In genomic region chr2:24793752-24794477, GRCh38 we compare ENCODE assay signal across 8 cellular contexts. TPM values are rescaled to one million over a fixed set of nuclear protein-coding genes. Genes with fewer than 3 reads are reported as not detected.
DNase-seq lines count a peak whose midpoint lies in the region; ATAC-seq and TF ChIP-seq lines count a peak whose summit lies in the region.

No MANE protein-coding gene starts in this region.

- intact Hi-C loops in psoas muscle (cut with DNase I) = no loop called here

- H3K27ac ChIP-seq in psoas muscle = no peak overlapping the region

- no peaks in the 10 kb centered on the region for H3K9me3 ChIP-seq in psoas muscle

- no peak for ATAC-seq in psoas muscle
- no peak for ATAC-seq in GM19351 (IDR thresholded peaks at IDR 0.05; ENCODE audit: unreplicated experiment)
- ATAC-seq in HG02678 (IDR thresholded peaks at IDR 0.05; ENCODE audit: unreplicated experiment) = no peak

- 4 to 5% (median 5%) methylated on average over 16 of the region's 16 CpGs for WGBS in psoas muscle, 3 donors

- peaks cover 0 to 14% of the 10 kb centered on the region in 2 donors for H3K36me3 ChIP-seq in psoas muscle (ENCODE audit: insufficient read depth in 1 of 2, low read depth in 1 of 2)

- H3K4me1 ChIP-seq in psoas muscle = peaks cover 7% of the 10 kb centered on the region

- in situ Hi-C loops in KBM-7 (cut with MboI; ENCODE audit: low pct_unique_long_range_greater_than_20kb, low sequenced_read_pairs) = no loop called here

- DNase-seq in NCI-H2029 (lab: John Stamatoyannopoulos, UW) = peak; percentile 13
- no peak for DNase-seq in NCI-H2029 treated with DMSO at 0.1 percent for 48 hours (lab: John Stamatoyannopoulos, UW)
- DNase-seq in KBM-7 = peak; percentile 49
- DNase-seq in UCSD-AML1 (lab: John Stamatoyannopoulos, UW; ENCODE audit: unreplicated experiment) = peak; percentile 57
- peak; percentile 51 for DNase-seq in fibroblast of villous mesenchyme (ENCODE audit: low read depth)
- DNase-seq in psoas muscle = no peak

- TF ChIP-seq CTCF in fibroblast of villous mesenchyme (IDR thresholded peaks at IDR 0.05; ENCODE audit: insufficient read depth, low read depth, low read length) = no peak
- no peak for TF ChIP-seq CTCF in psoas muscle (IDR thresholded peaks at IDR 0.05)

- no peaks in the 10 kb centered on the region for H3K27me3 ChIP-seq in psoas muscle (ENCODE audit: insufficient read depth in 3 of 3, low read length in 2 of 3)

- H3K4me3 ChIP-seq in fibroblast of villous mesenchyme (ENCODE audit: low read depth, low read length) = peak overlapping the region; percentile 83
- H3K4me3 ChIP-seq in psoas muscle = peak overlapping the region; percentile 97

RNA-seq across cellular contexts. Expression of gene CENPO, which starts 0.7 kb away (rescaled TPM):
- total RNA-seq in fibroblast of villous mesenchyme (19.6 and 26.3 TPM in 2 replicates), psoas muscle (1 to 10 TPM; 1.8 to 3.2 (median 2.4) TPM)
- polyA plus RNA-seq in psoas muscle = 1 to 10 TPM; 1.6 to 5.4 (median 2.9) TPM

RNA-seq across cellular contexts. Expression of gene PTRHD1, which starts 0.7 kb away (rescaled TPM):
- total RNA-seq in fibroblast of villous mesenchyme (15.1 and 27.4 TPM in 2 replicates), psoas muscle (10 to 100 TPM; 16.6 to 34.9 (median 20.8) TPM)
- 10 to 100 TPM; 27.1 to 38.3 (median 28.8) TPM for polyA plus RNA-seq in psoas muscle

Comparison
In these comparisons a context has a peak if more than half of its experiments do, and no peak if none do; other contexts are left out.
1. DNase-seq: peak in NCI-H2029 (single experiment), KBM-7 (single experiment), UCSD-AML1 (single experiment) and fibroblast of villous mesenchyme (single experiment); none in NCI-H2029 treated with DMSO at 0.1 percent for 48 hours (single experiment) and psoas muscle (0 of 2).